Comparison of ENCODE assay signal across 17 cellular contexts in the genomic region with DNA sequence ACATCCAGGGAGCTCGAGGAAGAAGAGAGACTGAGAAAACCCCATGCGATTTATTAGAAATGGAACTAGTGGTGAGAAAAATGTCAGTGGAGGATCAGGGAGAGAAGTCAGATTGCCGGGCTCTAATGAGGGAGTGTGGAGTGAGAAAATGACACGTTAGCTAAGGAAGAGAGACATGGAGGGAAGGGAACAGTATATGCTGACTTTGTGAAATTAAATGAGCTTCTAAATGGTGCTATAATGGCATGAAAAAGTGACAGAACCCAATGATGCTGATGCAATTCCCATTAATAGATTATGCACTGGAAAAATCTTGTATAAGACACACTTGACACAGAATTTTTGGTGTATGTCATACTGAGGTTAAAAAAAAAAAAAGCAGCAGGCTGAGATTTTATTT.
DNase-seq lines count a peak whose midpoint lies in the region; ATAC-seq, FAIRE-seq and TF ChIP-seq lines count a peak whose summit lies in the region.
"Had no signal": no experiment of that assay in that cellular context is flagged by ENCODE, and none has a peak within 500 bp of the region (broad histone marks: within the 10 kb centered on the region; RNA-seq: fewer than 3 reads in every experiment).

No MANE protein-coding gene starts in this region.

- H3K9me1 ChIP-seq in K562 (ENCODE audit: control insufficient read depth, insufficient read depth, low read length): no peaks in the 10 kb centered on the region
- no peaks in the 10 kb centered on the region for H3K9me1 ChIP-seq in keratinocyte (ENCODE audit: control insufficient read depth, extremely low read depth, insufficient read depth, low read length)

- BruUV-seq in mammary epithelial cell (replicated peaks; lab: Mats Ljungman, UMichigan) (no TSS peak), K562 (replicated peaks; lab: Mats Ljungman, UMichigan) (no TSS peak)

- H3K4me1 ChIP-seq in mammary epithelial cell (ENCODE audit: insufficient read depth, low read length): peaks cover 31% of the 10 kb centered on the region
- peaks cover 0 to 4% of the 10 kb centered on the region in 2 donors for H3K4me1 ChIP-seq in breast epithelium
- H3K4me1 ChIP-seq in GM23338 (ENCODE audit: insufficient read depth): peaks cover 8% of the 10 kb centered on the region; the same call in 1 of the 2 replicates
- peaks cover 2 to 4% of the 10 kb centered on the region in 2 experiments; a peak in 3 of 5 replicates for H3K4me1 ChIP-seq in K562 (replicated peaks in 1 of 2; ENCODE audit: control insufficient read depth in 2 of 2, insufficient read depth in 2 of 2, low read length in 2 of 2)
- H3K4me1 ChIP-seq in keratinocyte (ENCODE audit: control insufficient read depth, extremely low read depth, insufficient read depth, low read length): peaks cover 43% of the 10 kb centered on the region
- peaks cover 0 to 25% (median 21%) of the 10 kb centered on the region in 4 donors for H3K4me1 ChIP-seq in sigmoid colon

- H3K27me3 ChIP-seq in mammary epithelial cell (ENCODE audit: insufficient read depth, low read length) (no peaks in the 10 kb centered on the region), breast epithelium (no peaks in the 10 kb centered on the region), GM23338 (ENCODE audit: insufficient read depth) (no peaks in the 10 kb centered on the region), K562 (ENCODE audit: control insufficient read depth in 2 of 2, insufficient read depth in 2 of 2, low read length in 2 of 2) (peaks cover 0 to 12% of the 10 kb centered on the region in 2 experiments; a peak in 3 of 5 replicates), keratinocyte (ENCODE audit: control insufficient read depth, extremely low read depth, insufficient read depth, low read length) (no peaks in the 10 kb centered on the region), sigmoid colon (no peaks in the 10 kb centered on the region)

- WGBS in mammary epithelial cell (ENCODE audit: low coverage, missing lambda C conversion rate): 100% methylated on average over 4 of the region's 4 CpGs
- 17% methylated on average over 3 of the region's 4 CpGs for WGBS in K562 (ENCODE audit: insufficient coverage, low coverage, missing lambda C conversion rate)
- 89 to 92% methylated on average over 4 of the region's 4 CpGs for WGBS in sigmoid colon, 2 donors

- dilution Hi-C loops in mammary epithelial cell (cut with HindIII; ENCODE audit: low sequenced_read_pairs) (no loop called here), keratinocyte (cut with MboI; ENCODE audit: extremely low pct_ligation_motif_present, low sequenced_read_pairs) (no loop called here)

- H3K36me3 ChIP-seq in mammary epithelial cell (ENCODE audit: insufficient read depth, low read length) (no peaks in the 10 kb centered on the region), breast epithelium (no peaks in the 10 kb centered on the region), GM23338 (ENCODE audit: insufficient read depth) (no peaks in the 10 kb centered on the region), K562 (ENCODE audit: control insufficient read depth, insufficient read depth, low read length) (no peaks in the 10 kb centered on the region), keratinocyte (ENCODE audit: control insufficient read depth in 2 of 2, extremely low read depth in 1 of 2, insufficient read depth in 2 of 2, low read length in 2 of 2) (no peaks in the 10 kb centered on the region), sigmoid colon (no peaks in the 10 kb centered on the region)

- FAIRE-seq in K562 (lab: Jason Lieb, UNC) (no peak), keratinocyte (lab: Jason Lieb, UNC) (no peak)
- FAIRE-seq: GM12892 had no signal

- H3K9me3 Mint-ChIP-seq in GM23338: no peaks in the 10 kb centered on the region
- H3K9me3 Mint-ChIP-seq: CD4-positive, alpha-beta memory T cell had no signal

- H3K27ac ChIP-seq in mammary epithelial cell (ENCODE audit: insufficient read depth, low read depth, low read length) (no peak overlapping the region), breast epithelium (no peak overlapping the region), GM23338 (ENCODE audit: low read depth) (no peak overlapping the region), K562 (ENCODE audit: extremely low read depth, low read depth, low read length) (no peak overlapping the region), keratinocyte (ENCODE audit: control insufficient read depth, insufficient read depth, low read length) (no peak overlapping the region), sigmoid colon (no peak overlapping the region)

- H2AFZ ChIP-seq in mammary epithelial cell (ENCODE audit: low read depth, low read length) (peak overlapping the region; percentile 53), GM23338 (peak overlapping the region; percentile 93; the same call in 1 of the 2 replicates), K562 (ENCODE audit: low read depth, low read length) (no peak overlapping the region), keratinocyte (ENCODE audit: control insufficient read depth, low read length) (peak overlapping the region; percentile 84)

- H3K27me3 Mint-ChIP-seq in GM23338 (ENCODE audit: insufficient read depth, low read depth, poor library complexity): no peaks in the 10 kb centered on the region

- H3K4me2 ChIP-seq in mammary epithelial cell (ENCODE audit: insufficient read depth, low read depth, low read length) (no peak overlapping the region), GM23338 (0 out of 2 replicates have a peak overlapping the region, but pooled peaks have one; percentile 32), K562 (ENCODE audit: insufficient read depth, low read length) (no peak overlapping the region), keratinocyte (ENCODE audit: control insufficient read depth, extremely low read depth, insufficient read depth, low read depth, low read length) (no peak overlapping the region)

- in situ Hi-C loops in mammary epithelial cell (cut with MboI; ENCODE audit: low sequenced_read_pairs in 2 of 2) (loop anchor here in 1 of 2 donors (10.0 to 25.0 kb wide), 3 partner anchors 244 to 912 kb away; no protein-coding TSS in a partner anchor), K562 (cut with MboI) (no loop called here)

- no peak for TF ChIP-seq EP300 in K562 (IDR thresholded peaks at IDR 0.05; ENCODE audit: low read length)
- no peak for TF ChIP-seq EP300 in sigmoid colon (IDR thresholded peaks at IDR 0.05)

- DNase-seq in mammary epithelial cell: no peak
- no peak for DNase-seq in breast epithelium (ENCODE audit: low spot score in 2 of 2)
- no peak for DNase-seq in GM23338 (ENCODE audit: low spot score)
- no peak for DNase-seq in K562 (ENCODE audit: extremely low read depth in 1 of 4, low spot score in 3 of 4)
- no peak for DNase-seq in keratinocyte (ENCODE audit: low read depth, low spot score)
- no peak for DNase-seq in occipital lobe (lab: John Stamatoyannopoulos, UW)
- DNase-seq in sigmoid colon: no peak
- DNase-seq: Calu3; CD4-positive, alpha-beta memory T cell; COR-L47; DMS53; DMS79 treated with DMSO at 0.1 percent for 48 hours; GOT3; H7; HCEC 1CT had no signal

- H3K9me3 ChIP-seq in mammary epithelial cell (replicated peaks; ENCODE audit: insufficient read depth, low read length) (no peaks in the 10 kb centered on the region), breast epithelium (no peaks in the 10 kb centered on the region), K562 (replicated peaks; ENCODE audit: control insufficient read depth, insufficient read depth, low read depth, low read length) (no peaks in the 10 kb centered on the region), keratinocyte (ENCODE audit: control insufficient read depth, low read depth, low read length) (no peaks in the 10 kb centered on the region), sigmoid colon (no peaks in the 10 kb centered on the region)

- intact Hi-C loops in mammary epithelial cell (cut with micrococcal nuclease): loop anchor here (5.0 to 10.0 kb wide), 2 partner anchors 373 to 434 kb away; partner anchors contain the start of gene USPL1
- intact Hi-C loops in breast epithelium (cut with DNase I; ENCODE audit: low total_unique reads): no loop called here
- intact Hi-C loops in K562 (cut with micrococcal nuclease): loop anchor here (10.0 kb wide), 1 partner anchor 174 kb away; no protein-coding TSS in a partner anchor
- intact Hi-C loops in sigmoid colon (cut with DNase I): loop anchor here (5.0 to 10.0 kb wide), 3 partner anchors 182 to 917 kb away; partner anchors contain the start of gene HMGB1

- H3K79me2 ChIP-seq in mammary epithelial cell (ENCODE audit: insufficient read depth, low read length): no peaks in the 10 kb centered on the region
- no peaks in the 10 kb centered on the region for H3K79me2 ChIP-seq in GM23338 (replicated peaks; ENCODE audit: insufficient read depth)
- H3K79me2 ChIP-seq in K562 (ENCODE audit: control insufficient read depth, insufficient read depth, low read length): no peaks in the 10 kb centered on the region
- H3K79me2 ChIP-seq in keratinocyte (ENCODE audit: control insufficient read depth, insufficient read depth, low read length): no peaks in the 10 kb centered on the region

- H3K27ac Mint-ChIP-seq in GM23338: no peak overlapping the region
- H3K27ac Mint-ChIP-seq: CD4-positive, alpha-beta memory T cell had no signal

- CTCF ChIA-PET in mammary epithelial cell (lab: Charles Lee; ENCODE audit: low non-redundant PET): interaction anchor here (0.5 kb wide), 1 partner anchor 125 kb away, joined by 5 read pairs; no protein-coding TSS in a partner anchor
- CTCF ChIA-PET in K562 (lab: Yijun Ruan, JAX; ENCODE audit: low intra/inter-chr PET ratio): no interaction called here

- H3K4me3 ChIP-seq in mammary epithelial cell (replicated peaks in 1 of 3; ENCODE audit: insufficient read depth in 1 of 3, low read depth in 2 of 3, low read length in 3 of 3) (no peak overlapping the region), breast epithelium (no peak overlapping the region), GM23338 (no peak overlapping the region), K562 (no peak overlapping the region), keratinocyte (ENCODE audit: control insufficient read depth in 2 of 3, extremely low read depth in 1 of 3, insufficient read depth in 2 of 3, low read depth in 1 of 3, low read length in 3 of 3) (no peak overlapping the region), sigmoid colon (no peak overlapping the region)

- no peak for ATAC-seq in GM23338
- no peak for ATAC-seq in K562
- no peak for ATAC-seq in GM21423 (IDR thresholded peaks at IDR 0.05; ENCODE audit: unreplicated experiment)

- H3K36me3 Mint-ChIP-seq in GM23338 (ENCODE audit: low read depth): no peaks in the 10 kb centered on the region
- H3K36me3 Mint-ChIP-seq: CD4-positive, alpha-beta memory T cell had no signal

- TF ChIP-seq RAD21 in K562 (CRISPR knock-in tag; conservative IDR thresholded peaks at IDR 0.05 in 1 of 2, IDR thresholded peaks at IDR 0.05 in 1 of 2): no peak

- TF ChIP-seq CTCF in mammary epithelial cell (conservative IDR thresholded peaks at IDR 0.05 in 1 of 2, IDR thresholded peaks at IDR 0.05 in 1 of 2; ENCODE audit: extremely low read depth in 1 of 2, insufficient read depth in 1 of 2, low read depth in 1 of 2, low read length in 2 of 2): no peak
- TF ChIP-seq CTCF in breast epithelium (IDR thresholded peaks at IDR 0.05): no peak
- TF ChIP-seq CTCF in GM23338 (conservative IDR thresholded peaks at IDR 0.05; ENCODE audit: low read depth in 2 of 2): no peak
- no peak for TF ChIP-seq CTCF in K562 (IDR thresholded peaks at IDR 0.05 in 2 of 3, conservative IDR thresholded peaks at IDR 0.05 in 1 of 3; ENCODE audit: insufficient read depth in 2 of 3, low read depth in 1 of 3, low read length in 3 of 3)
- TF ChIP-seq CTCF in keratinocyte (optimal IDR thresholded peaks at IDR 0.05 in 1 of 3, IDR thresholded peaks at IDR 0.05 in 1 of 3, conservative IDR thresholded peaks at IDR 0.05 in 1 of 3; ENCODE audit: extremely low read depth in 1 of 3, insufficient read depth in 2 of 3, low read length in 3 of 3): no peak
- no peak for TF ChIP-seq CTCF in sigmoid colon (IDR thresholded peaks at IDR 0.05)

- peaks cover 8% of the 10 kb centered on the region; the same call in 2 of the 3 replicates for H3K4me1 Mint-ChIP-seq in GM23338

- no peaks in the 10 kb centered on the region for H4K20me1 ChIP-seq in mammary epithelial cell (ENCODE audit: insufficient read depth, low read length)
- H4K20me1 ChIP-seq in GM23338 (replicated peaks; ENCODE audit: insufficient read depth): no peaks in the 10 kb centered on the region
- H4K20me1 ChIP-seq in K562 (replicated peaks; ENCODE audit: control insufficient read depth, insufficient read depth, low read length): no peaks in the 10 kb centered on the region
- H4K20me1 ChIP-seq in keratinocyte (ENCODE audit: control insufficient read depth, extremely low read depth, insufficient read depth, low read length): no peaks in the 10 kb centered on the region

- H3F3A ChIP-seq in GM23338 (replicated peaks; ENCODE audit: low read depth): no peaks in the 10 kb centered on the region

- H3K9ac ChIP-seq in mammary epithelial cell (ENCODE audit: insufficient read depth, low read length) (no peak overlapping the region), K562 (ENCODE audit: insufficient read depth in 1 of 2, low read depth in 2 of 2, low read length in 2 of 2) (no peak overlapping the region), keratinocyte (ENCODE audit: control insufficient read depth, extremely low read depth, insufficient read depth, low read length) (no peak overlapping the region)

- POLR2A ChIA-PET in K562 (lab: Yijun Ruan, JAX): no interaction called here

- no peak overlapping the region for H3K4me3 Mint-ChIP-seq in GM23338
- H3K4me3 Mint-ChIP-seq: CD4-positive, alpha-beta memory T cell had no signal

- TF ChIP-seq POLR2A in breast epithelium (IDR thresholded peaks at IDR 0.05): no peak
- no peak for TF ChIP-seq POLR2A in K562 (conservative IDR thresholded peaks at IDR 0.05)
- TF ChIP-seq POLR2A in sigmoid colon (IDR thresholded peaks at IDR 0.05): no peak

- no peaks in the 10 kb centered on the region for H3K9me2 ChIP-seq in GM23338 (ENCODE audit: insufficient read depth)
